In the genomic region with DNA sequence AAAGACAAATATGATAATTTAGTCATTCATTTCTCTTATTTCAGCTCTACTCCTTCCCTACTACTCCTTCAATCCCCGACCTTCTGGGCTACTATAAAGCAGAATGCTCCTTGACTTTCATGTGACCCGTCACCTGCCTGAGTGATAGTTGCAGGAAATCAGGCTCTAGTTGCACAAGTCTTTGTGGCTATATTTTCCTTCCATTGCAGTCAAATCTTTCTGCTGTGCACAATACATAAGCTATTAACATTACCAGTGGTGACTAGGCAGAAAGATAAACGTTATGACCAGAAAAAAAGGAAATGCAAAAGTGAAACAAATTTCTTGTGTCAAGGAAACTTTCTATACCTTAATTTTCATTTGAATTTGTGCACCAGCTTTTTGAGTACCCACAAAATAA, we compare ENCODE assay signal across 8 cellular contexts.
DNase-seq lines count a peak whose midpoint lies in the region; ATAC-seq and TF ChIP-seq lines count a peak whose summit lies in the region.

No MANE protein-coding gene starts in this region.

- no peak overlapping the region for H3K4me3 Mint-ChIP-seq in activated T-cell treated with anti-CD3 and anti-CD28 coated beads, Interleukin-2, amount 50 U/mL, for 24 hours

- H3K27me3 Mint-ChIP-seq in activated T-cell treated with anti-CD3 and anti-CD28 coated beads, Interleukin-2, amount 50 U/mL, for 24 hours = peaks cover 4% of the 10 kb centered on the region

- no peaks in the 10 kb centered on the region for H3K9me3 Mint-ChIP-seq in activated T-cell treated with anti-CD3 and anti-CD28 coated beads, Interleukin-2, amount 50 U/mL, for 24 hours

- peak overlapping the region; percentile 15; the same call in 1 of the 2 replicates for H2AFZ ChIP-seq in KMS-11 (ENCODE audit: low read depth)

- no peak overlapping the region for H3K4me2 ChIP-seq in KMS-11

- H3K4me1 ChIP-seq in KMS-11 (ENCODE audit: low read depth, poor library complexity, severe bottlenecking) = peaks cover 5% of the 10 kb centered on the region

- H3K4me3 ChIP-seq in GM08714 (ENCODE audit: low read length) (0 out of 2 replicates have a peak overlapping the region, but pooled peaks have one; percentile 17), KMS-11 (IDR thresholded peaks at IDR 0.05; ENCODE audit: insufficient read depth, low read depth, low read length) (no peak overlapping the region)

- no peak overlapping the region for H3K9ac ChIP-seq in KMS-11

- H3K79me2 ChIP-seq in KMS-11 (ENCODE audit: insufficient read depth, low read depth) = no peaks in the 10 kb centered on the region

- peak; percentile 59 for ATAC-seq in GM21576 (IDR thresholded peaks at IDR 0.05; ENCODE audit: unreplicated experiment)

- TF ChIP-seq CTCF in KMS-11 (conservative IDR thresholded peaks at IDR 0.05; ENCODE audit: low read depth, low read length) = no peak

- no peaks in the 10 kb centered on the region for H3K36me3 Mint-ChIP-seq in activated T-cell treated with anti-CD3 and anti-CD28 coated beads, Interleukin-2, amount 50 U/mL, for 24 hours (ENCODE audit: low read depth)

- H3K27me3 ChIP-seq in KMS-11 (ENCODE audit: insufficient read depth, low read depth) = no peaks in the 10 kb centered on the region

- H3K27ac ChIP-seq in KMS-11 = no peak overlapping the region

- no peak overlapping the region for H3K27ac Mint-ChIP-seq in activated T-cell treated with anti-CD3 and anti-CD28 coated beads, Interleukin-2, amount 50 U/mL, for 24 hours

- DNase-seq in glomerular visceral epithelial cell (ENCODE audit: extremely low spot score) = peak; percentile 45
- no peak for DNase-seq in activated T-cell treated with anti-CD3 and anti-CD28 coated beads, Interleukin-2, amount 50 U/mL, for 24 hours
- DNase-seq in DMS 273 treated with DMSO at 0.1 percent for 48 hours (lab: John Stamatoyannopoulos, UW) = no peak
- no peak for DNase-seq in activated CD4-positive, alpha-beta T cell treated with anti-CD3 and anti-CD28 coated beads, Interleukin-2, amount 50 U/mL, for 48 hours
- no peak for DNase-seq in effector CD8-positive, alpha-beta T cell (lab: John Stamatoyannopoulos, UW)

- peaks cover 25% of the 10 kb centered on the region for H3K4me1 Mint-ChIP-seq in activated T-cell treated with anti-CD3 and anti-CD28 coated beads, Interleukin-2, amount 50 U/mL, for 24 hours (ENCODE audit: low read depth)

- H4K20me1 ChIP-seq in KMS-11 (ENCODE audit: insufficient read depth) = no peaks in the 10 kb centered on the region

- no peaks in the 10 kb centered on the region for H3K36me3 ChIP-seq in KMS-11 (ENCODE audit: insufficient read depth)
